In the genomic region with DNA sequence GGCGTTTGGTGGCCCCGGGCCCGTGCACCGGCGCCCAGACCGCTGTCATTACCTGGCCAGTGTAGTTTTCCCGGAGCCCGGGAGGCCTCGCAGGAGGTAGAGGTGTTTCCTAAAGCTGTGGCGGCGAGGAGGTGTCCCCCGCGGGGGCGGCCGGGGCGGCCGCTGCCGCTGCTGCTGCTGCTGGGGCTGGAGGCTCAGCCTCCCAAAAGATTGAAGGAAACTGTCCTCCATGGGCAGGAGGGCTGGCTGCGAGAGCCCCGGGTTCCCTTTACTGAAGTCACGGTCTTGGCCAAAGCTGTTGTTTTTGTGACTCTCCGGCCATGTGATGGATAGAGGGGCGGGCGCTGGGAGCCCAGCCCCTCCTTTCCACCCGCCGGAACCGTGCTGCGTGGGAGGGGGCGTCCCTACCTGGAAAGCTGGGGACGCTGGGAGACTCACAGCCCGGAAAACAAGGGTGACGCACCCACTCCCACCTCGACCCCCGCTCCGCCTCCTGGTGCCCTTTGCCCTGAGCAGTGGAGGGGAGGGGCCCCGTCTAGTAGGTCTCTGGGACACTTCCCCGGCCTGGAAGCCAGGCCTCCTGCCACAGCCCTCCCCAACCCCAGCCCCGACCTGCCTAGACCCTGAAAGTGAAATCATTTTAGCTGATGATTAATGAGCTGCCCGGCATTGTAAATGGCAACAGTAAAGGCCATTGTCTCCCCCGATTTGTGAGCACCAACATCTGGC, we compare ENCODE assay signal across 8 cellular contexts. TPM values are rescaled to one million over a fixed set of nuclear protein-coding genes. Genes with fewer than 3 reads are reported as not detected.
A peak's percentile ranks its signal among the peaks of the same experiment; 100 is the strongest.
DNase-seq lines count a peak whose midpoint lies in the region; ATAC-seq and TF ChIP-seq lines count a peak whose summit lies in the region.

A gene (minus strand): TSS at position 279 of the 729 bp plus-strand sequence. CDS start 48 bp downstream, at position 231.

- TF ChIP-seq POLR2A in testis (IDR thresholded peaks at IDR 0.05), result peak; percentile 41

- H3K9me3 Mint-ChIP-seq in osteocyte (ENCODE audit: unreplicated experiment), result no peaks in the 10 kb centered on the region

- WGBS in testis, 2 donors, result 0 to 2% methylated on average over 11 to 37 of the region's 40 CpGs

- peak within 1 kb of the TSS; percentile 79 for H3K4me3 Mint-ChIP-seq in osteocyte (ENCODE audit: unreplicated experiment)

- peak; percentile 74 for ATAC-seq in GM19438 (IDR thresholded peaks at IDR 0.05; ENCODE audit: low read depth, unreplicated experiment)

- no peaks in the 10 kb centered on the region for H3K9me3 ChIP-seq in testis

- DNase-seq in COLO668 (lab: John Stamatoyannopoulos, UW; ENCODE audit: unreplicated experiment), result peak; percentile 74
- peak; percentile 63 for DNase-seq in HK-2 (ENCODE audit: unreplicated experiment)
- peak; percentile 18 to 46 for DNase-seq in SHP77 (lab: John Stamatoyannopoulos, UW)
- peak; percentile 72 for DNase-seq in activated gamma-delta T cell treated with anti-CD3 and anti-CD28 coated beads, Interleukin-2, amount 50 U/mL, for 16 hours (ENCODE audit: low read depth)
- DNase-seq in head of caudate nucleus, result peak; percentile 69 to 91 (median 84)
- no peak for DNase-seq in osteocyte (ENCODE audit: extremely low spot score, unreplicated experiment)
- peak; percentile 82 for DNase-seq in testis

- peak within 1 kb of the TSS; percentile 81 for H3K4me3 ChIP-seq in testis

- H3K36me3 Mint-ChIP-seq in osteocyte (ENCODE audit: unreplicated experiment), result peaks cover 25% of the 10 kb centered on the region

- intact Hi-C loops in head of caudate nucleus (cut with DNase I) (loop anchor here (10.0 kb wide), 2 partner anchors 107 to 113 kb away; a partner anchor contains a TSS), testis (cut with DNase I; ENCODE audit: low total_unique reads) (no loop called here)

- TF ChIP-seq CTCF in osteocyte (IDR thresholded peaks at IDR 0.05) (no peak), testis (IDR thresholded peaks at IDR 0.05) (no peak)

- peaks cover 21% of the 10 kb centered on the region for H3K4me1 Mint-ChIP-seq in osteocyte (ENCODE audit: unreplicated experiment)

- H3K27me3 ChIP-seq in testis, result no peaks in the 10 kb centered on the region

- H3K27ac ChIP-seq in testis, result peak within 1 kb of the TSS; percentile 93 to 94

- H3K27me3 Mint-ChIP-seq in osteocyte (ENCODE audit: unreplicated experiment), result no peaks in the 10 kb centered on the region

- H3K4me1 ChIP-seq in testis, result peaks cover 7% of the 10 kb centered on the region

- H3K27ac Mint-ChIP-seq in osteocyte (ENCODE audit: unreplicated experiment), result peak within 1 kb of the TSS; percentile 72

- no peaks in the 10 kb centered on the region for H3K36me3 ChIP-seq in testis (ENCODE audit: low read depth, missing control alignments)

RNA-seq across cellular contexts. Expression of the gene that starts here (rescaled TPM):
- total RNA-seq in osteocyte (9.8 and 10.2 TPM in 2 replicates), testis (10 to 100 TPM; 12.8 to 13.6 TPM)
- polyA plus RNA-seq in testis (ENCODE audit: insufficient read depth, low read depth, low replicate concordance), result 8.3 TPM
